ENCODE assay signal across 8 cellular contexts in the genomic region with DNA sequence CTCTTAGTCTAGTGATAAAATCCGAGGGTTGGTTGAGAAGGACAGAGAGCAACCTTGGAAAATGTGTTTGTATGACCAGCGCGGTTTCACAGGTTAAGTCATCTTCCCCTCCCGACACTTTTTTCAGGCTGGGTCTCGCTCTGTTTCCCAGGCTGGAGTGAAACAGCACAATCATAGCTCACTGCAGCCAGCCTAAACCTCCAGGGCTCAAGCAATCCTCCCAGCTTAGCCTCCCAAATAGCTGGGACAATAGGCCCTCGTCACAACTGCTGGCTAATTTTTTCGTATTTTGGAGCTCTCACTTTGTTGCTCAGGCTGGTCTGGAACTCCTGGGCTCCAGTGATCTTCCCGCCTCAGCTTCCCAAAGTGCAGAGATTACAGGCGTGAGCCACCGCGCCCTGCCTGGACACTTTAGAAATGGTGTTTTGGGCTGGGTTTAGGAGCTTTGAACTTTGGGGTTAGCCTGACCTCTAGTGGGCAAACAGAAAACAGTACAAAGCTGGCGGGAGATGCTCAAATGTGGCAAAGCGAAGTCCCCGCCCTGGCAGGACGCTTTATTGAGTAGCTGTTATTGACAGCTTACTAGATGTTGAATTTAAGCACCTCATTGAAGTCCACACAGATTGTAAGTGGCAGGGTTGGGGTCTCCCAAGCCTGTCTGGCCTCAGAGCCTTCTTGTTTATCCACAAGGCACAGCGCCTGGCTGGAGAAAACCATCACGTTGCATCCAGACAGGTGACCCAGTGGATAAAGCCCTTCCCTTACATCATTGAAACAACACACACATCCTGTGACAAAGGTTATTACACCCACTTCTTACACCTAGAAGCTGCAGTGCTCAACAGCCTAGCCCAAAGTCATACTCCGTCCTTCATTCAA. TPM values are rescaled to one million over a fixed set of nuclear protein-coding genes. Genes with fewer than 3 reads are reported as not detected.
DNase-seq lines count a peak whose midpoint lies in the region; ATAC-seq, FAIRE-seq and TF ChIP-seq lines count a peak whose summit lies in the region.

No MANE protein-coding gene starts in this region.

- H3K4me3 Mint-ChIP-seq in activated CD4-positive, alpha-beta T cell treated with anti-CD3 and anti-CD28 coated beads for 36 hours, result no peak overlapping the region
- no peak overlapping the region for H3K4me3 Mint-ChIP-seq in chondrocyte (ENCODE audit: unreplicated experiment)

- TF ChIP-seq CTCF in chondrocyte (IDR thresholded peaks at IDR 0.05), result peak; percentile 88
- TF ChIP-seq CTCF in lower leg skin (IDR thresholded peaks at IDR 0.05), result no peak

- 39 to 41% methylated on average over 18 of the region's 18 CpGs for WGBS in lower leg skin, 2 donors

- no peak for TF ChIP-seq POLR2A in H54 (IDR thresholded peaks at IDR 0.05; ENCODE audit: low read depth, low read length)
- TF ChIP-seq POLR2A in lower leg skin (IDR thresholded peaks at IDR 0.05), result no peak

- CTCF ChIA-PET in activated CD4-positive, alpha-beta T cell treated with anti-CD3 and anti-CD28 coated beads for 36 hours (lab: Charles Lee), result interaction anchor here (0.6 to 2.6 kb wide), 41 partner anchors 9 to 704 kb away, joined by 3 to 29 read pairs (median 4); a partner anchor contains a TSS

- H3K4me3 ChIP-seq in lower leg skin (ENCODE audit: low read depth, poor library complexity, severe bottlenecking), result no peak overlapping the region

- no peak for FAIRE-seq in H54 (lab: Jason Lieb, UNC)

- no peaks in the 10 kb centered on the region for H3K4me1 Mint-ChIP-seq in activated CD4-positive, alpha-beta T cell treated with anti-CD3 and anti-CD28 coated beads for 36 hours
- H3K4me1 Mint-ChIP-seq in chondrocyte (ENCODE audit: low read depth), result peaks cover 6% of the 10 kb centered on the region

- no peaks in the 10 kb centered on the region for H3K9me3 Mint-ChIP-seq in activated CD4-positive, alpha-beta T cell treated with anti-CD3 and anti-CD28 coated beads for 36 hours (ENCODE audit: low read depth)
- H3K9me3 Mint-ChIP-seq in chondrocyte (ENCODE audit: low read depth), result no peaks in the 10 kb centered on the region

- H3K36me3 Mint-ChIP-seq in activated CD4-positive, alpha-beta T cell treated with anti-CD3 and anti-CD28 coated beads for 36 hours (ENCODE audit: low read depth), result no peaks in the 10 kb centered on the region
- no peaks in the 10 kb centered on the region for H3K36me3 Mint-ChIP-seq in chondrocyte (ENCODE audit: low read depth)

- intact Hi-C loops in activated CD4-positive, alpha-beta T cell treated with anti-CD3 and anti-CD28 coated beads for 36 hours (cut with DNase I, micrococcal nuclease), result loop anchor here (1.0 to 10.0 kb wide), 7 partner anchors 250 to 770 kb away; a partner anchor contains a TSS
- intact Hi-C loops in lower leg skin (cut with DNase I; ENCODE audit: low total_unique reads), result loop anchor here (10.0 kb wide), 1 partner anchor 460 kb away; no protein-coding TSS in a partner anchor

- H3K27me3 Mint-ChIP-seq in activated CD4-positive, alpha-beta T cell treated with anti-CD3 and anti-CD28 coated beads for 36 hours, result peaks cover 14% of the 10 kb centered on the region
- peaks cover 23% of the 10 kb centered on the region for H3K27me3 Mint-ChIP-seq in chondrocyte (ENCODE audit: low read depth)

- ATAC-seq in activated CD4-positive, alpha-beta T cell treated with anti-CD3 and anti-CD28 coated beads for 36 hours, result peak; percentile 96
- no peak for ATAC-seq in HG03039 (IDR thresholded peaks at IDR 0.05; ENCODE audit: unreplicated experiment)

- POLR2A ChIA-PET in activated CD4-positive, alpha-beta T cell treated with anti-CD3 and anti-CD28 coated beads for 36 hours (lab: Charles Lee), result interaction anchor here (0.6 to 0.7 kb wide), 3 partner anchors 60 to 458 kb away, joined by 3 to 5 read pairs (median 3); no protein-coding TSS in a partner anchor

- H3K27ac Mint-ChIP-seq in activated CD4-positive, alpha-beta T cell treated with anti-CD3 and anti-CD28 coated beads for 36 hours, result no peak overlapping the region
- no peak overlapping the region for H3K27ac Mint-ChIP-seq in chondrocyte (ENCODE audit: unreplicated experiment)

- DNase-seq in COLO829 (ENCODE audit: low spot score) (peak; percentile 76), H54 (ENCODE audit: insufficient read length, low spot score) (peak; percentile 44), NCI-H2196 (lab: John Stamatoyannopoulos, UW; ENCODE audit: unreplicated experiment) (peak; percentile 58), chondrocyte (ENCODE audit: low spot score) (no peak), lower leg skin (ENCODE audit: low spot score in 2 of 2) (peak; percentile 21 to 85)
- DNase-seq in activated CD4-positive, alpha-beta T cell treated with anti-CD3 and anti-CD28 coated beads for 36 hours, result peak; percentile 72
- peak; percentile 14 for DNase-seq in stimulated activated CD8-positive, alpha-beta memory T cell treated with anti-CD3 and anti-CD28 coated beads, Interleukin-12 subunit alpha, Interleukin-12 subunit beta, amount 100 ng/mL, for 4 hours (ENCODE audit: low read depth)

RNA-seq across cellular contexts. Expression of a gene that starts 34.7 kb away (rescaled TPM):
- total RNA-seq in activated CD4-positive, alpha-beta T cell treated with anti-CD3 and anti-CD28 coated beads for 36 hours, result 10 to 100 TPM; 70.7 to 71.1 TPM
- 30.9 to 40.8 TPM (median 33.0 TPM) in 3 replicates for total RNA-seq in chondrocyte
- 100 to 1,000 TPM; 101 to 174 (median 108) TPM for total RNA-seq in lower leg skin
